Comparison of ENCODE assay signal across 12 cellular contexts in the genomic region with DNA sequence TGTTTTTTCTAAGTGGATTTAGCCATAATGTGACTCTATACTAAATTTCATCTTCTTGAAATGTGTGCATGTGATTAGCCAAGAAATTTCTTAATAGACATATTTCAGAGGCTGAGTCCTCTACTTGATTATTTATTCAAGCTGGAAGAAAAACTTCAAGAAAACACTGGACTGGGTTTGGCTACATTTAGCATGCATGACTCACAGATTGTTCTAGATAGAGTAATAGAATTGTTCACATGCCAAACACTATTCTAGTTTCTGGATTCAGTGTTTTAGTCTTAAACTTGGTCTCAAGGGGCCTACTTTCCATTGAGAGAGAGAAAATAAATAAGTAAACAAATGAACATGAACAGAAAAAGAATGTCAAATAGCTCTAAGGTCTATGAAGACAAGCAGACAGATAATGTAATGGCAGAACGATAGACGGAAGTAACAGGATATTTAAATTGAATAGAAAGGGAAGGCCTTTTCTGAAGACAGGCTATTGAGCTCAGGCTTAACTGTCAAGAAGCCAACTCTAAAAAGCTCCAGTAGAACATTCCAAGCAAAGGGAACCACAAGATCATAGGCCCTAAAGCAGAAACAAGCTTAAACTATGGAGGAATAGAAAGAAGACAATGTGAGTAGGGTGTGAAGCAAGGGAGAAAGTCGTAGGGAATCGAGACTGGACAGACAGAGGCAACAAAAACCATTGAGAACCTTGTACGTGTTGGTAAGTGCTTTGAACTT.
A peak's percentile ranks its signal among the peaks of the same experiment; 100 is the strongest.
DNase-seq lines count a peak whose midpoint lies in the region; ATAC-seq, FAIRE-seq and TF ChIP-seq lines count a peak whose summit lies in the region.
"Had no signal": no experiment of that assay in that cellular context is flagged by ENCODE, and none has a peak within 500 bp of the region (broad histone marks: within the 10 kb centered on the region; RNA-seq: fewer than 3 reads in every experiment).

No MANE protein-coding gene starts in this region.

- TF ChIP-seq CTCF in astrocyte (IDR thresholded peaks at IDR 0.05; ENCODE audit: insufficient read depth, low read depth, low read length): no peak

- no peaks in the 10 kb centered on the region for H3K27me3 Mint-ChIP-seq in astrocyte (ENCODE audit: low read depth, unreplicated experiment)
- no peaks in the 10 kb centered on the region for H3K27me3 Mint-ChIP-seq in activated CD4-positive, alpha-beta memory T cell treated with anti-CD3 and anti-CD28 coated beads for 36 hours

- intact Hi-C loops in activated CD4-positive, alpha-beta memory T cell treated with anti-CD3 and anti-CD28 coated beads for 36 hours (cut with micrococcal nuclease): no loop called here

- H3K4me3 Mint-ChIP-seq in astrocyte (ENCODE audit: unreplicated experiment): no peak overlapping the region
- H3K4me3 Mint-ChIP-seq in activated CD4-positive, alpha-beta memory T cell treated with anti-CD3 and anti-CD28 coated beads for 36 hours: no peak overlapping the region
- H3K4me3 Mint-ChIP-seq: memory B cell, type B pancreatic cell had no signal

- peak; percentile 85 for FAIRE-seq in astrocyte (lab: Jason Lieb, UNC)

- H3K9ac ChIP-seq in astrocyte (ENCODE audit: low read length) (peak overlapping the region; percentile 75), skeletal muscle satellite cell (ENCODE audit: low read depth, low read length) (peak overlapping the region; percentile 82)

- no peaks in the 10 kb centered on the region for H4K20me1 ChIP-seq in astrocyte (ENCODE audit: insufficient read depth, low read length)

- H3K79me2 ChIP-seq in astrocyte (ENCODE audit: insufficient read depth, low read length): no peaks in the 10 kb centered on the region

- H3K9me3 ChIP-seq in astrocyte (ENCODE audit: insufficient read depth, low read depth, low read length) (no peaks in the 10 kb centered on the region), skeletal muscle satellite cell (replicated peaks; ENCODE audit: low read length) (no peaks in the 10 kb centered on the region)

- H3K4me1 Mint-ChIP-seq in astrocyte (ENCODE audit: low read depth, unreplicated experiment): peaks cover 15% of the 10 kb centered on the region
- no peaks in the 10 kb centered on the region for H3K4me1 Mint-ChIP-seq in activated CD4-positive, alpha-beta memory T cell treated with anti-CD3 and anti-CD28 coated beads for 36 hours (ENCODE audit: low read depth)
- H3K4me1 Mint-ChIP-seq: memory B cell had no signal

- peak; percentile 98 for DNase-seq in EH (ENCODE audit: low read depth)
- peak; percentile 97 for DNase-seq in astrocyte (ENCODE audit: low read depth)
- DNase-seq in glomerular endothelial cell (ENCODE audit: extremely low read depth, low read depth, low spot score): peak; percentile 48
- DNase-seq in activated CD4-positive, alpha-beta memory T cell treated with anti-CD3 and anti-CD28 coated beads for 36 hours: no peak
- DNase-seq in effector CD8-positive, alpha-beta T cell (lab: John Stamatoyannopoulos, UW): no peak
- DNase-seq: effector CD4-positive, alpha-beta T cell; NCI-H524 treated with DMSO at 0.1 percent for 48 hours had no signal

- peak overlapping the region; percentile 45 for H3K4me2 ChIP-seq in astrocyte (ENCODE audit: low read length)
- peak overlapping the region; percentile 67 for H3K4me2 ChIP-seq in skeletal muscle satellite cell (ENCODE audit: low read length)

- no peaks in the 10 kb centered on the region for H3K36me3 Mint-ChIP-seq in astrocyte (ENCODE audit: low read depth, unreplicated experiment)
- no peaks in the 10 kb centered on the region for H3K36me3 Mint-ChIP-seq in activated CD4-positive, alpha-beta memory T cell treated with anti-CD3 and anti-CD28 coated beads for 36 hours
- H3K36me3 Mint-ChIP-seq: memory B cell, type B pancreatic cell had no signal

- H3K4me1 ChIP-seq in astrocyte (ENCODE audit: insufficient read depth, low read length): peaks cover 20% of the 10 kb centered on the region
- H3K4me1 ChIP-seq in skeletal muscle satellite cell (ENCODE audit: control insufficient read depth, insufficient read depth, low read length): peaks cover 53% of the 10 kb centered on the region

- H3K27ac Mint-ChIP-seq in astrocyte (ENCODE audit: unreplicated experiment): peak overlapping the region; percentile 98
- no peak overlapping the region for H3K27ac Mint-ChIP-seq in activated CD4-positive, alpha-beta memory T cell treated with anti-CD3 and anti-CD28 coated beads for 36 hours
- H3K27ac Mint-ChIP-seq: memory B cell, type B pancreatic cell had no signal

- H3K36me3 ChIP-seq in astrocyte (ENCODE audit: insufficient read depth, low read length) (no peaks in the 10 kb centered on the region), skeletal muscle satellite cell (ENCODE audit: insufficient read depth, low read length) (no peaks in the 10 kb centered on the region)

- H3K27ac ChIP-seq in astrocyte (ENCODE audit: low read depth, low read length): peak overlapping the region; percentile 98

- no peaks in the 10 kb centered on the region for H3K27me3 ChIP-seq in astrocyte (ENCODE audit: insufficient read depth, low read length)
- H3K27me3 ChIP-seq in skeletal muscle satellite cell (ENCODE audit: control insufficient read depth, insufficient read depth, low read length): no peaks in the 10 kb centered on the region

- no peaks in the 10 kb centered on the region for H3K9me3 Mint-ChIP-seq in astrocyte (ENCODE audit: unreplicated experiment)
- no peaks in the 10 kb centered on the region for H3K9me3 Mint-ChIP-seq in activated CD4-positive, alpha-beta memory T cell treated with anti-CD3 and anti-CD28 coated beads for 36 hours
- H3K9me3 Mint-ChIP-seq: type B pancreatic cell had no signal

- ATAC-seq in GM18873 (IDR thresholded peaks at IDR 0.05; ENCODE audit: low FRiP score, unreplicated experiment) (no peak), GM18498 (IDR thresholded peaks at IDR 0.05; ENCODE audit: unreplicated experiment) (no peak)

- H2AFZ ChIP-seq in astrocyte (ENCODE audit: low read depth, low read length): no peak overlapping the region

- H3K4me3 ChIP-seq in astrocyte (ENCODE audit: insufficient read depth, low read depth, low read length) (no peak overlapping the region), skeletal muscle satellite cell (ENCODE audit: low read length) (peak overlapping the region; percentile 37)

- POLR2A ChIA-PET in activated CD4-positive, alpha-beta memory T cell treated with anti-CD3 and anti-CD28 coated beads for 36 hours (lab: Charles Lee): no interaction called here

- CTCF ChIA-PET in activated CD4-positive, alpha-beta memory T cell treated with anti-CD3 and anti-CD28 coated beads for 36 hours (lab: Charles Lee): interaction anchor here (0.6 kb wide), 1 partner anchor 15 kb away, joined by 3 read pairs; no protein-coding TSS in a partner anchor

Comparison
In these comparisons a context has a peak if more than half of its experiments do, and no peak if none do; other contexts are left out.
1. DNase-seq: peak in EH (single experiment), astrocyte (single experiment) and glomerular endothelial cell (single experiment); none in activated CD4-positive, alpha-beta memory T cell treated with anti-CD3 and anti-CD28 coated beads for 36 hours (single experiment) and effector CD8-positive, alpha-beta T cell (single experiment).